In genomic region chr4:153655004-153655541, GRCh38 we compare ENCODE assay signal across 19 cellular contexts. TPM values are rescaled to one million over a fixed set of nuclear protein-coding genes. Genes with fewer than 3 reads are reported as not detected.
A peak's percentile ranks its signal among the peaks of the same experiment; 100 is the strongest.
DNase-seq lines count a peak whose midpoint lies in the region; ATAC-seq and TF ChIP-seq lines count a peak whose summit lies in the region.
"Had no signal": no experiment of that assay in that cellular context is flagged by ENCODE, and none has a peak within 500 bp of the region (broad histone marks: within the 10 kb centered on the region; RNA-seq: fewer than 3 reads in every experiment).

No MANE protein-coding gene starts in this region.

- H2BK120ac ChIP-seq in mesenchymal stem cell (ENCODE audit: low read depth, low read length): no peak overlapping the region

- no peaks in the 10 kb centered on the region for H3K79me1 ChIP-seq in mesenchymal stem cell (replicated peaks; ENCODE audit: low read length, poor library complexity, severe bottlenecking)

- no peak overlapping the region for H2BK12ac ChIP-seq in mesenchymal stem cell (ENCODE audit: low read length in 2 of 2)

- peaks cover 23% of the 10 kb centered on the region for H3K4me1 ChIP-seq in left ventricle myocardium inferior
- H3K4me1 ChIP-seq in mesenchymal stem cell (ENCODE audit: control insufficient read depth, insufficient read depth, low read depth, low read length): peaks cover 4% of the 10 kb centered on the region
- peaks cover 0 to 6% (median 0%) of the 10 kb centered on the region in 4 donors for H3K4me1 ChIP-seq in tibial nerve

- H3K36me3 Mint-ChIP-seq in stimulated activated effector memory CD8-positive, alpha-beta T cell treated with anti-CD3 and anti-CD28 coated beads, Interleukin-12 subunit alpha, Interleukin-12 subunit beta, amount 100 ng/mL, for 72 hours: no peaks in the 10 kb centered on the region
- H3K36me3 Mint-ChIP-seq: CD4-positive, alpha-beta memory T cell; natural killer cell treated with Interleukin-12 subunit alpha and Interleukin-12 subunit beta and Interleukin-15 and Interleukin-18, amount 100 ng/mL, for 72 hours had no signal

- no peak overlapping the region for H2BK5ac ChIP-seq in mesenchymal stem cell (ENCODE audit: low read depth, low read length, poor library complexity, severe bottlenecking)

- H2BK15ac ChIP-seq in mesenchymal stem cell (ENCODE audit: low read depth, poor library complexity, severe bottlenecking): no peak overlapping the region

- no peak for TF ChIP-seq EP300 in tibial nerve (IDR thresholded peaks at IDR 0.05)

- no peak overlapping the region for H3K4ac ChIP-seq in mesenchymal stem cell (ENCODE audit: low read depth in 1 of 2, low read length in 2 of 2)

- no peak overlapping the region for H3K18ac ChIP-seq in mesenchymal stem cell (ENCODE audit: low read depth in 1 of 2, low read length in 2 of 2)

- no peak overlapping the region for H2AK5ac ChIP-seq in mesenchymal stem cell (ENCODE audit: low read length, severe bottlenecking)

- no peak overlapping the region for H3K4me3 ChIP-seq in left ventricle myocardium inferior
- H3K4me3 ChIP-seq in mesenchymal stem cell (ENCODE audit: insufficient read depth in 1 of 2, low read depth in 1 of 2, low read length in 2 of 2): no peak overlapping the region
- peak overlapping the region in 1 of 4 donors; percentile 21 for H3K4me3 ChIP-seq in tibial nerve

- TF ChIP-seq CTCF in left ventricle myocardium inferior (IDR thresholded peaks at IDR 0.05; ENCODE audit: borderline replicate concordance) (no peak), tibial nerve (IDR thresholded peaks at IDR 0.05) (no peak)

- H2AFZ ChIP-seq in mesenchymal stem cell (ENCODE audit: low read depth, low read length): no peak overlapping the region

- H4K91ac ChIP-seq in mesenchymal stem cell (ENCODE audit: low read length): no peak overlapping the region

- no peaks in the 10 kb centered on the region for H3K9me3 ChIP-seq in left ventricle myocardium inferior (replicated peaks)
- no peaks in the 10 kb centered on the region for H3K9me3 ChIP-seq in mesenchymal stem cell (ENCODE audit: control insufficient read depth, low read length)
- no peaks in the 10 kb centered on the region for H3K9me3 ChIP-seq in tibial nerve

- no peak overlapping the region for H3K23ac ChIP-seq in mesenchymal stem cell (ENCODE audit: low read length in 2 of 2)

- H3K9ac ChIP-seq in mesenchymal stem cell (ENCODE audit: low read length): no peak overlapping the region

- no peaks in the 10 kb centered on the region for H3K36me3 ChIP-seq in left ventricle myocardium inferior
- no peaks in the 10 kb centered on the region for H3K36me3 ChIP-seq in mesenchymal stem cell (ENCODE audit: control insufficient read depth in 1 of 2, insufficient read depth in 2 of 2, low read depth in 1 of 2, low read length in 2 of 2)
- no peaks in the 10 kb centered on the region for H3K36me3 ChIP-seq in tibial nerve

- DNase-seq in left ventricle myocardium inferior (no peak), Right ventricle myocardium superior (no peak), caudate nucleus (lab: John Stamatoyannopoulos, UW) (no peak), mesenchymal stem cell (peak; percentile 6), tibial nerve (ENCODE audit: low spot score in 2 of 2) (no peak), NCI-H1417 treated with DMSO at 0.1 percent for 48 hours (lab: John Stamatoyannopoulos, UW) (no peak)
- DNase-seq in stimulated activated CD4-positive, alpha-beta T cell treated with anti-CD3 and anti-CD28 coated beads, Interleukin-4, amount 100 ng/mL, for 1 hour: no peak
- no peak for DNase-seq in stimulated activated effector memory CD8-positive, alpha-beta T cell treated with anti-CD3 and anti-CD28 coated beads, Interleukin-12 subunit alpha, Interleukin-12 subunit beta, amount 100 ng/mL, for 72 hours (ENCODE audit: low spot score in 2 of 2)
- DNase-seq: activated CD4-positive, CD25-positive, alpha-beta regulatory T cell; activated CD8-positive, alpha-beta memory T cell treated with anti-CD3 and anti-CD28 coated beads for 24 hours; CD4-positive, alpha-beta memory T cell; central memory CD4-positive, alpha-beta T cell; DMS53; mesendoderm; NCI-H748 treated with DMSO at 0.1 percent for 48 hours; stimulated activated CD4-positive, alpha-beta T cell treated with anti-CD3 and anti-CD28 coated beads, Interleukin-2, amount 100 ng/mL, for 48 hours had no signal

- peaks cover 25% of the 10 kb centered on the region for H3K4me1 Mint-ChIP-seq in stimulated activated effector memory CD8-positive, alpha-beta T cell treated with anti-CD3 and anti-CD28 coated beads, Interleukin-12 subunit alpha, Interleukin-12 subunit beta, amount 100 ng/mL, for 72 hours

- no peak for ATAC-seq in Right ventricle myocardium superior (ENCODE audit: poor library complexity)
- no peak for ATAC-seq in stimulated activated effector memory CD8-positive, alpha-beta T cell treated with anti-CD3 and anti-CD28 coated beads, Interleukin-12 subunit alpha, Interleukin-12 subunit beta, amount 100 ng/mL, for 72 hours
- ATAC-seq: natural killer cell treated with Interleukin-12 subunit alpha and Interleukin-12 subunit beta and Interleukin-15 and Interleukin-18, amount 100 ng/mL, for 72 hours had no signal

- H3K27ac Mint-ChIP-seq in stimulated activated effector memory CD8-positive, alpha-beta T cell treated with anti-CD3 and anti-CD28 coated beads, Interleukin-12 subunit alpha, Interleukin-12 subunit beta, amount 100 ng/mL, for 72 hours: no peak overlapping the region
- H3K27ac Mint-ChIP-seq: activated T-helper 1 cell treated with anti-CD3 and anti-CD28 coated beads, Interleukin-12 subunit alpha, Interleukin-12 subunit beta, Interleukin-2, Interleukin-4 antibody, amounts not matched to agents 30 ng/mL and 10 ng/mL and 1 ng/mL, durations not matched to agents 14 hours and 24 hours and 36 hours; T-helper 2 cell treated with Interferon-gamma antibody and Interleukin-4, amounts not matched to agents 5 μg/mL and 100 μg/mL, for 36 hours had no signal

- intact Hi-C loops in left ventricle myocardium inferior (cut with micrococcal nuclease) (no loop called here), Right ventricle myocardium superior (cut with DNase I) (no loop called here)

- no peak overlapping the region for H4K8ac ChIP-seq in mesenchymal stem cell (ENCODE audit: low read length)

- H3K14ac ChIP-seq in mesenchymal stem cell (ENCODE audit: low read length in 2 of 2): no peak overlapping the region

- no peak overlapping the region for H3K4me2 ChIP-seq in mesenchymal stem cell (ENCODE audit: low read length, poor library complexity, severe bottlenecking)

- WGBS in mesenchymal stem cell: 60% methylated on average over 4 of the region's 4 CpGs
- 36 to 53% methylated on average over 4 of the region's 4 CpGs for WGBS in tibial nerve, 2 donors

- H3K4me3 Mint-ChIP-seq in stimulated activated effector memory CD8-positive, alpha-beta T cell treated with anti-CD3 and anti-CD28 coated beads, Interleukin-12 subunit alpha, Interleukin-12 subunit beta, amount 100 ng/mL, for 72 hours: no peak overlapping the region
- H3K4me3 Mint-ChIP-seq: activated T-helper 1 cell treated with anti-CD3 and anti-CD28 coated beads, Interleukin-12 subunit alpha, Interleukin-12 subunit beta, Interleukin-2, Interleukin-4 antibody, amounts not matched to agents 30 ng/mL and 10 ng/mL and 1 ng/mL, durations not matched to agents 14 hours and 24 hours and 36 hours; CD4-positive, alpha-beta memory T cell; natural killer cell treated with Interleukin-12 subunit alpha and Interleukin-12 subunit beta and Interleukin-15 and Interleukin-18, amount 100 ng/mL, for 72 hours; T-helper 2 cell treated with Interferon-gamma antibody and Interleukin-4, amounts not matched to agents 5 μg/mL and 100 μg/mL, for 36 hours had no signal

- H3K27ac ChIP-seq in left ventricle myocardium inferior (replicated peaks) (peak overlapping the region; percentile 39), caudate nucleus (ENCODE audit: low read depth, low read length) (peak overlapping the region; percentile 46), mesenchymal stem cell (ENCODE audit: low read length, poor library complexity, severe bottlenecking) (no peak overlapping the region), tibial nerve (peak overlapping the region in 3 of 4 donors; percentile 5 to 75 (median 58))

- H3K9me3 Mint-ChIP-seq in stimulated activated effector memory CD8-positive, alpha-beta T cell treated with anti-CD3 and anti-CD28 coated beads, Interleukin-12 subunit alpha, Interleukin-12 subunit beta, amount 100 ng/mL, for 72 hours: no peaks in the 10 kb centered on the region
- H3K9me3 Mint-ChIP-seq: activated T-helper 1 cell treated with anti-CD3 and anti-CD28 coated beads, Interleukin-12 subunit alpha, Interleukin-12 subunit beta, Interleukin-2, Interleukin-4 antibody, amounts not matched to agents 30 ng/mL and 10 ng/mL and 1 ng/mL, durations not matched to agents 14 hours and 24 hours and 36 hours; CD4-positive, alpha-beta memory T cell; T-helper 2 cell treated with Interferon-gamma antibody and Interleukin-4, amounts not matched to agents 5 μg/mL and 100 μg/mL, for 36 hours had no signal

- peaks cover 8% of the 10 kb centered on the region for H3K27me3 ChIP-seq in left ventricle myocardium inferior (ENCODE audit: low read depth)
- H3K27me3 ChIP-seq in mesenchymal stem cell (ENCODE audit: control insufficient read depth in 1 of 2, insufficient read depth in 1 of 2, low read length in 2 of 2): no peaks in the 10 kb centered on the region
- H3K27me3 ChIP-seq in tibial nerve: no peaks in the 10 kb centered on the region

- no peak for TF ChIP-seq POLR2A in tibial nerve (IDR thresholded peaks at IDR 0.05)

RNA-seq across cellular contexts. Expression of gene TLR2, which starts 29.0 kb away (rescaled TPM):
- total RNA-seq in left ventricle myocardium inferior: 2.8 TPM
- 3.5 TPM for total RNA-seq in Right ventricle myocardium superior
- polyA plus RNA-seq in mesenchymal stem cell (2013, experiment 1 of 2): 0.06 TPM
- 0.05 TPM for polyA plus RNA-seq in mesenchymal stem cell (2013, experiment 2 of 2)
- 10 to 100 TPM; 25.1 to 44.6 (median 36.3) TPM for total RNA-seq in tibial nerve
